ENCODE assay signal across 1 cellular context in the genomic region with DNA sequence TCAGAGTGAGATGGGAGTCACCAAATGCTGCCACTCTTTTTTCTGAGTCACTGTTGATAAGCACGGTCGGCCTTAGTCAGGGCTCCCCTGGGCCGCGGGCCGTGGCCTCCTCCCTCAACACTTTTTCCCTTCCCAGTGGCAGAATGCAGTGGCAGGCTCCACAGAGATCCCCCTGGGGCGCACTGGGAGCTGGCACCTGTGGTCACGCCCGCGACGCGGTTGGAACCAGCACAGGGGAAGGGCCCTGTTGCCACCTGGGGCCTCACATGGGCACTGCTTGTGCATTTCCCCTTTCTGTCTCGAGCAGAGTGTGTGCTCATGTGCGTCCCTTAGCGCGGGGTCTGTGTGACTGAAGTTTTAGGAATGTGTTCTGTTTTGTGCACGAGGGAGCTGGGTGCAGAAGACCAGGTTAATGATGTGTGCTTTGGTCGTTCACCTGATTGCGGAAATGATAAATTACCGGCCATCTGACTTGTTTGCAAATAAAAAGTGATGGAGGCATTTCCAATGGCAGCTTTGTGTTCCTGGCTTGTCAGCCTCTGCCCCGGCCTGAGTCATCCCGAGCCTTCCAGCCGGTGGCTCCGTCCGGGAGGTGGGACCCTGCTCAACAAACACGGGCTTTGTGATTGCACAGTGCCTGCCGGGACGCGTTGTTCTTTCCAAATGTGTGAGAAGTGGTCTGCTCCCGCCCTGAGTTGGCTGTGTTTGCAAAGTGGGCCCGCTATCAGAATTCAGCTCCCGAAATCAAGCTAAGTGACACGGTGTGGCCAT.
TF ChIP-seq lines count a peak whose summit lies in the region.

No MANE protein-coding gene starts in this region.

TF ChIP-seq in K562, 482 proteins besides CTCF, POLR2A, EP300 and RAD21 (continued from another document and continues in another):
- TF ChIP-seq, protein P1, sequence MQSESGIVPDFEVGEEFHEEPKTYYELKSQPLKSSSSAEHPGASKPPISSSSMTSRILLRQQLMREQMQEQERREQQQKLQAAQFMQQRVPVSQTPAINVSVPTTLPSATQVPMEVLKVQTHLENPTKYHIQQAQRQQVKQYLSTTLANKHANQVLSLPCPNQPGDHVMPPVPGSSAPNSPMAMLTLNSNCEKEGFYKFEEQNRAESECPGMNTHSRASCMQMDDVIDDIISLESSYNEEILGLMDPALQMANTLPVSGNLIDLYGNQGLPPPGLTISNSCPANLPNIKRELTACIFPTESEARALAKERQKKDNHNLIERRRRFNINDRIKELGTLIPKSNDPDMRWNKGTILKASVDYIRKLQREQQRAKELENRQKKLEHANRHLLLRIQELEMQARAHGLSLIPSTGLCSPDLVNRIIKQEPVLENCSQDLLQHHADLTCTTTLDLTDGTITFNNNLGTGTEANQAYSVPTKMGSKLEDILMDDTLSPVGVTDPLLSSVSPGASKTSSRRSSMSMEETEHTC (IDR thresholded peaks at IDR 0.05) = no peak
- TF ChIP-seq CC2D1A (IDR thresholded peaks at IDR 0.05) = no peak
- TF ChIP-seq, protein P2, sequence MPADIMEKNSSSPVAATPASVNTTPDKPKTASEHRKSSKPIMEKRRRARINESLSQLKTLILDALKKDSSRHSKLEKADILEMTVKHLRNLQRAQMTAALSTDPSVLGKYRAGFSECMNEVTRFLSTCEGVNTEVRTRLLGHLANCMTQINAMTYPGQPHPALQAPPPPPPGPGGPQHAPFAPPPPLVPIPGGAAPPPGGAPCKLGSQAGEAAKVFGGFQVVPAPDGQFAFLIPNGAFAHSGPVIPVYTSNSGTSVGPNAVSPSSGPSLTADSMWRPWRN (IDR thresholded peaks at IDR 0.05; ENCODE audit: low read depth) = no peak
- no peak for TF ChIP-seq NR2F6 (CRISPR knock-in tag; IDR thresholded peaks at IDR 0.05)
- TF ChIP-seq ETV1 (tag; conservative IDR thresholded peaks at IDR 0.05; ENCODE audit: low read depth) = no peak
- TF ChIP-seq, protein P3, sequence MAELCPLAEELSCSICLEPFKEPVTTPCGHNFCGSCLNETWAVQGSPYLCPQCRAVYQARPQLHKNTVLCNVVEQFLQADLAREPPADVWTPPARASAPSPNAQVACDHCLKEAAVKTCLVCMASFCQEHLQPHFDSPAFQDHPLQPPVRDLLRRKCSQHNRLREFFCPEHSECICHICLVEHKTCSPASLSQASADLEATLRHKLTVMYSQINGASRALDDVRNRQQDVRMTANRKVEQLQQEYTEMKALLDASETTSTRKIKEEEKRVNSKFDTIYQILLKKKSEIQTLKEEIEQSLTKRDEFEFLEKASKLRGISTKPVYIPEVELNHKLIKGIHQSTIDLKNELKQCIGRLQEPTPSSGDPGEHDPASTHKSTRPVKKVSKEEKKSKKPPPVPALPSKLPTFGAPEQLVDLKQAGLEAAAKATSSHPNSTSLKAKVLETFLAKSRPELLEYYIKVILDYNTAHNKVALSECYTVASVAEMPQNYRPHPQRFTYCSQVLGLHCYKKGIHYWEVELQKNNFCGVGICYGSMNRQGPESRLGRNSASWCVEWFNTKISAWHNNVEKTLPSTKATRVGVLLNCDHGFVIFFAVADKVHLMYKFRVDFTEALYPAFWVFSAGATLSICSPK (IDR thresholded peaks at IDR 0.05; ENCODE audit: borderline replicate concordance) = no peak
- TF ChIP-seq SIN3A (IDR thresholded peaks at IDR 0.05; ENCODE audit: borderline replicate concordance in 2 of 2, control insufficient read depth in 1 of 2, low read depth in 2 of 2, low read length in 2 of 2) = no peak
- TF ChIP-seq KHSRP (IDR thresholded peaks at IDR 0.05) = no peak
- no peak for TF ChIP-seq ZNF146 (CRISPR knock-in tag; IDR thresholded peaks at IDR 0.05; ENCODE audit: unreplicated experiment)
- no peak for TF ChIP-seq PTBP1 (IDR thresholded peaks at IDR 0.05; ENCODE audit: low read depth, low read length)
- TF ChIP-seq PML (IDR thresholded peaks at IDR 0.05; ENCODE audit: low read length) = no peak
- TF ChIP-seq ZNF175 (CRISPR knock-in tag; IDR thresholded peaks at IDR 0.05; ENCODE audit: low read depth) = 0 out of 2 replicates have a peak, but pooled peaks have one; percentile 7
- TF ChIP-seq, protein P4, sequence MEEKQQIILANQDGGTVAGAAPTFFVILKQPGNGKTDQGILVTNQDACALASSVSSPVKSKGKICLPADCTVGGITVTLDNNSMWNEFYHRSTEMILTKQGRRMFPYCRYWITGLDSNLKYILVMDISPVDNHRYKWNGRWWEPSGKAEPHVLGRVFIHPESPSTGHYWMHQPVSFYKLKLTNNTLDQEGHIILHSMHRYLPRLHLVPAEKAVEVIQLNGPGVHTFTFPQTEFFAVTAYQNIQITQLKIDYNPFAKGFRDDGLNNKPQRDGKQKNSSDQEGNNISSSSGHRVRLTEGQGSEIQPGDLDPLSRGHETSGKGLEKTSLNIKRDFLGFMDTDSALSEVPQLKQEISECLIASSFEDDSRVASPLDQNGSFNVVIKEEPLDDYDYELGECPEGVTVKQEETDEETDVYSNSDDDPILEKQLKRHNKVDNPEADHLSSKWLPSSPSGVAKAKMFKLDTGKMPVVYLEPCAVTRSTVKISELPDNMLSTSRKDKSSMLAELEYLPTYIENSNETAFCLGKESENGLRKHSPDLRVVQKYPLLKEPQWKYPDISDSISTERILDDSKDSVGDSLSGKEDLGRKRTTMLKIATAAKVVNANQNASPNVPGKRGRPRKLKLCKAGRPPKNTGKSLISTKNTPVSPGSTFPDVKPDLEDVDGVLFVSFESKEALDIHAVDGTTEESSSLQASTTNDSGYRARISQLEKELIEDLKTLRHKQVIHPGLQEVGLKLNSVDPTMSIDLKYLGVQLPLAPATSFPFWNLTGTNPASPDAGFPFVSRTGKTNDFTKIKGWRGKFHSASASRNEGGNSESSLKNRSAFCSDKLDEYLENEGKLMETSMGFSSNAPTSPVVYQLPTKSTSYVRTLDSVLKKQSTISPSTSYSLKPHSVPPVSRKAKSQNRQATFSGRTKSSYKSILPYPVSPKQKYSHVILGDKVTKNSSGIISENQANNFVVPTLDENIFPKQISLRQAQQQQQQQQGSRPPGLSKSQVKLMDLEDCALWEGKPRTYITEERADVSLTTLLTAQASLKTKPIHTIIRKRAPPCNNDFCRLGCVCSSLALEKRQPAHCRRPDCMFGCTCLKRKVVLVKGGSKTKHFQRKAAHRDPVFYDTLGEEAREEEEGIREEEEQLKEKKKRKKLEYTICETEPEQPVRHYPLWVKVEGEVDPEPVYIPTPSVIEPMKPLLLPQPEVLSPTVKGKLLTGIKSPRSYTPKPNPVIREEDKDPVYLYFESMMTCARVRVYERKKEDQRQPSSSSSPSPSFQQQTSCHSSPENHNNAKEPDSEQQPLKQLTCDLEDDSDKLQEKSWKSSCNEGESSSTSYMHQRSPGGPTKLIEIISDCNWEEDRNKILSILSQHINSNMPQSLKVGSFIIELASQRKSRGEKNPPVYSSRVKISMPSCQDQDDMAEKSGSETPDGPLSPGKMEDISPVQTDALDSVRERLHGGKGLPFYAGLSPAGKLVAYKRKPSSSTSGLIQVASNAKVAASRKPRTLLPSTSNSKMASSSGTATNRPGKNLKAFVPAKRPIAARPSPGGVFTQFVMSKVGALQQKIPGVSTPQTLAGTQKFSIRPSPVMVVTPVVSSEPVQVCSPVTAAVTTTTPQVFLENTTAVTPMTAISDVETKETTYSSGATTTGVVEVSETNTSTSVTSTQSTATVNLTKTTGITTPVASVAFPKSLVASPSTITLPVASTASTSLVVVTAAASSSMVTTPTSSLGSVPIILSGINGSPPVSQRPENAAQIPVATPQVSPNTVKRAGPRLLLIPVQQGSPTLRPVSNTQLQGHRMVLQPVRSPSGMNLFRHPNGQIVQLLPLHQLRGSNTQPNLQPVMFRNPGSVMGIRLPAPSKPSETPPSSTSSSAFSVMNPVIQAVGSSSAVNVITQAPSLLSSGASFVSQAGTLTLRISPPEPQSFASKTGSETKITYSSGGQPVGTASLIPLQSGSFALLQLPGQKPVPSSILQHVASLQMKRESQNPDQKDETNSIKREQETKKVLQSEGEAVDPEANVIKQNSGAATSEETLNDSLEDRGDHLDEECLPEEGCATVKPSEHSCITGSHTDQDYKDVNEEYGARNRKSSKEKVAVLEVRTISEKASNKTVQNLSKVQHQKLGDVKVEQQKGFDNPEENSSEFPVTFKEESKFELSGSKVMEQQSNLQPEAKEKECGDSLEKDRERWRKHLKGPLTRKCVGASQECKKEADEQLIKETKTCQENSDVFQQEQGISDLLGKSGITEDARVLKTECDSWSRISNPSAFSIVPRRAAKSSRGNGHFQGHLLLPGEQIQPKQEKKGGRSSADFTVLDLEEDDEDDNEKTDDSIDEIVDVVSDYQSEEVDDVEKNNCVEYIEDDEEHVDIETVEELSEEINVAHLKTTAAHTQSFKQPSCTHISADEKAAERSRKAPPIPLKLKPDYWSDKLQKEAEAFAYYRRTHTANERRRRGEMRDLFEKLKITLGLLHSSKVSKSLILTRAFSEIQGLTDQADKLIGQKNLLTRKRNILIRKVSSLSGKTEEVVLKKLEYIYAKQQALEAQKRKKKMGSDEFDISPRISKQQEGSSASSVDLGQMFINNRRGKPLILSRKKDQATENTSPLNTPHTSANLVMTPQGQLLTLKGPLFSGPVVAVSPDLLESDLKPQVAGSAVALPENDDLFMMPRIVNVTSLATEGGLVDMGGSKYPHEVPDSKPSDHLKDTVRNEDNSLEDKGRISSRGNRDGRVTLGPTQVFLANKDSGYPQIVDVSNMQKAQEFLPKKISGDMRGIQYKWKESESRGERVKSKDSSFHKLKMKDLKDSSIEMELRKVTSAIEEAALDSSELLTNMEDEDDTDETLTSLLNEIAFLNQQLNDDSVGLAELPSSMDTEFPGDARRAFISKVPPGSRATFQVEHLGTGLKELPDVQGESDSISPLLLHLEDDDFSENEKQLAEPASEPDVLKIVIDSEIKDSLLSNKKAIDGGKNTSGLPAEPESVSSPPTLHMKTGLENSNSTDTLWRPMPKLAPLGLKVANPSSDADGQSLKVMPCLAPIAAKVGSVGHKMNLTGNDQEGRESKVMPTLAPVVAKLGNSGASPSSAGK (IDR thresholded peaks at IDR 0.05) = no peak; the same call in 1 of the 2 replicates
- TF ChIP-seq ATF7 (IDR thresholded peaks at IDR 0.05) = no peak
- TF ChIP-seq, protein P5, sequence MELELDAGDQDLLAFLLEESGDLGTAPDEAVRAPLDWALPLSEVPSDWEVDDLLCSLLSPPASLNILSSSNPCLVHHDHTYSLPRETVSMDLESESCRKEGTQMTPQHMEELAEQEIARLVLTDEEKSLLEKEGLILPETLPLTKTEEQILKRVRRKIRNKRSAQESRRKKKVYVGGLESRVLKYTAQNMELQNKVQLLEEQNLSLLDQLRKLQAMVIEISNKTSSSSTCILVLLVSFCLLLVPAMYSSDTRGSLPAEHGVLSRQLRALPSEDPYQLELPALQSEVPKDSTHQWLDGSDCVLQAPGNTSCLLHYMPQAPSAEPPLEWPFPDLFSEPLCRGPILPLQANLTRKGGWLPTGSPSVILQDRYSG (tag; conservative IDR thresholded peaks at IDR 0.05; ENCODE audit: low read depth) = 0 out of 2 replicates have a peak, but pooled peaks have one; percentile 22
- TF ChIP-seq CAMTA2 (CRISPR knock-in tag; conservative IDR thresholded peaks at IDR 0.05) = no peak
- TF ChIP-seq ZFX (CRISPR knock-in tag; IDR thresholded peaks at IDR 0.05) = peak; percentile 45; the same call in 1 of the 2 replicates
- peak; percentile 31; the same call in 1 of the 2 replicates for TF ChIP-seq PHF8 (IDR thresholded peaks at IDR 0.05; ENCODE audit: borderline replicate concordance, low read length)
- no peak for TF ChIP-seq PRMT5 (CRISPR knock-in tag; IDR thresholded peaks at IDR 0.05)
- no peak for TF ChIP-seq RBFOX2 (IDR thresholded peaks at IDR 0.05; ENCODE audit: low read depth, low read length)
- TF ChIP-seq, protein P6, sequence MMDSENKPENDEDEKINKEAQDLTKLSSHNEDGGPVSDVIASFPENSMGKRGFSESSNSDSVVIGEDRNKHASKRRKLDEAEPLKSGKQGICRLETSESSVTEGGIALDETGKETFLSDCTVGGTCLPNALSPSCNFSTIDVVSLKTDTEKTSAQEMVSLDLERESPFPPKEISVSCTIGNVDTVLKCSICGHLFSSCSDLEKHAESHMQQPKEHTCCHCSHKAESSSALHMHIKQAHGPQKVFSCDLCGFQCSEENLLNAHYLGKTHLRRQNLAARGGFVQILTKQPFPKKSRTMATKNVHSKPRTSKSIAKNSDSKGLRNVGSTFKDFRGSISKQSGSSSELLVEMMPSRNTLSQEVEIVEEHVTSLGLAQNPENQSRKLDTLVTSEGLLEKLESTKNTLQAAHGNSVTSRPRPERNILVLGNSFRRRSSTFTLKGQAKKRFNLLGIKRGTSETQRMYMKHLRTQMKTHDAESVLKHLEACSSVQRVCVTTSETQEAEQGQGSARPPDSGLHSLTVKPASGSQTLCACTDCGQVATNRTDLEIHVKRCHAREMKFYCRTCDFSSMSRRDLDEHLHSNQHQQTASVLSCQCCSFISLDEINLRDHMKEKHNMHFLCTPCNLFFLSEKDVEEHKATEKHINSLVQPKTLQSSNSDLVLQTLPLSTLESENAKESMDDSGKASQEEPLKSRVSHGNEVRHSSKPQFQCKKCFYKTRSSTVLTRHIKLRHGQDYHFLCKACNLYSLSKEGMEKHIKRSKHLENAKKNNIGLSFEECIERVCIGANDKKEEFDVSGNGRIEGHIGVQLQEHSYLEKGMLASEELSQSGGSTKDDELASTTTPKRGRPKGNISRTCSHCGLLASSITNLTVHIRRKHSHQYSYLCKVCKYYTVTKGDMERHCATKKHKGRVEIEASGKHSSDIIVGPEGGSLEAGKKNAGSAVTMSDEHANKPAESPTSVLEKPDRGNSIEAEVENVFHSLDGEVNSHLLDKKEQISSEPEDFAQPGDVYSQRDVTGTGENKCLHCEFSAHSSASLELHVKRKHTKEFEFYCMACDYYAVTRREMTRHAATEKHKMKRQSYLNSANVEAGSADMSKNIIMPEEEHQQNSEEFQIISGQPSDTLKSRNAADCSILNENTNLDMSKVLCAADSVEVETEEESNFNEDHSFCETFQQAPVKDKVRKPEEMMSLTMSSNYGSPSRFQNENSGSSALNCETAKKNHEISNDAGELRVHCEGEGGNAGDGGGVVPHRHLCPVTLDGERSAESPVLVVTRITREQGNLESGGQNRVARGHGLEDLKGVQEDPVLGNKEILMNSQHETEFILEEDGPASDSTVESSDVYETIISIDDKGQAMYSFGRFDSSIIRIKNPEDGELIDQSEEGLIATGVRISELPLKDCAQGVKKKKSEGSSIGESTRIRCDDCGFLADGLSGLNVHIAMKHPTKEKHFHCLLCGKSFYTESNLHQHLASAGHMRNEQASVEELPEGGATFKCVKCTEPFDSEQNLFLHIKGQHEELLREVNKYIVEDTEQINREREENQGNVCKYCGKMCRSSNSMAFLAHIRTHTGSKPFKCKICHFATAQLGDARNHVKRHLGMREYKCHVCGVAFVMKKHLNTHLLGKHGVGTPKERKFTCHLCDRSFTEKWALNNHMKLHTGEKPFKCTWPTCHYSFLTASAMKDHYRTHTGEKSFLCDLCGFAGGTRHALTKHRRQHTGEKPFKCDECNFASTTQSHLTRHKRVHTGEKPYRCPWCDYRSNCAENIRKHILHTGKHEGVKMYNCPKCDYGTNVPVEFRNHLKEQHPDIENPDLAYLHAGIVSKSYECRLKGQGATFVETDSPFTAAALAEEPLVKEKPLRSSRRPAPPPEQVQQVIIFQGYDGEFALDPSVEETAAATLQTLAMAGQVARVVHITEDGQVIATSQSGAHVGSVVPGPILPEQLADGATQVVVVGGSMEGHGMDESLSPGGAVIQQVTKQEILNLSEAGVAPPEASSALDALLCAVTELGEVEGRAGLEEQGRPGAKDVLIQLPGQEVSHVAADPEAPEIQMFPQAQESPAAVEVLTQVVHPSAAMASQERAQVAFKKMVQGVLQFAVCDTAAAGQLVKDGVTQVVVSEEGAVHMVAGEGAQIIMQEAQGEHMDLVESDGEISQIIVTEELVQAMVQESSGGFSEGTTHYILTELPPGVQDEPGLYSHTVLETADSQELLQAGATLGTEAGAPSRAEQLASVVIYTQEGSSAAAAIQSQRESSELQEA (IDR thresholded peaks at IDR 0.05; ENCODE audit: low read depth) = no peak
- TF ChIP-seq POLR3A (IDR thresholded peaks at IDR 0.05; ENCODE audit: borderline replicate concordance, extremely low read depth, insufficient read depth, insufficient read length) = no peak
- no peak for TF ChIP-seq ZFP1 (CRISPR knock-in tag; IDR thresholded peaks at IDR 0.05)
